8 cellular contexts compared by ENCODE assay signal in the genomic region with DNA sequence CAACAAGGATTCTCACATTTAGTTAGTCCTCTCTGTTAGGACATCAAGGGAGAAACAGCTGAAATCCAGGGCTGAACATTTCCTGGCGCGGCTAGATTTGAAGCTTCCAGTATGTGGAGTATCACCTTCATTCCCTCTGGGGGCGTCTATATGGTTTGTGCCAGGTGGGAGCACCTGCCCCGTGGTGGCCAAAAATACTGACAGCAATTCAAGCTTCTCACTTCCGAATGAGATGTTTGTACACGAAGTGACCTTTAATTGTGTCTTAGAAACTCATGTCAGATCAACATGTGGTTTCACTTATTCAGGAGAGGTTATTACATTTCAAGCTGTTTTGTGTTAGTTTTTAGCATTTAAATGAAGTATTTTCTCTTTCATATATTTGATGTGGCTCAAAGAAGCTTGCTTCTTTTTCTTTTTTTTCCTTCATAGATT.
A peak's percentile ranks its signal among the peaks of the same experiment; 100 is the strongest.
DNase-seq lines count a peak whose midpoint lies in the region; ATAC-seq, FAIRE-seq and TF ChIP-seq lines count a peak whose summit lies in the region.

No MANE protein-coding gene starts in this region.

- H3K27ac Mint-ChIP-seq in nephron progenitor cell = no peak overlapping the region

- H3K9me3 Mint-ChIP-seq in nephron progenitor cell = no peaks in the 10 kb centered on the region

- H3K9me3 ChIP-seq in PC-3 (ENCODE audit: low read length) = no peaks in the 10 kb centered on the region
- H3K9me3 ChIP-seq in esophagus squamous epithelium = no peaks in the 10 kb centered on the region
- no peaks in the 10 kb centered on the region for H3K9me3 ChIP-seq in WERI-Rb-1 (ENCODE audit: severe bottlenecking)

- no peaks in the 10 kb centered on the region for H3K36me3 Mint-ChIP-seq in nephron progenitor cell (ENCODE audit: low read depth)

- H2AFZ ChIP-seq in PC-3 (ENCODE audit: low read length) = peak overlapping the region; percentile 34; the same call in 1 of the 2 replicates

- H4K20me1 ChIP-seq in PC-3 (ENCODE audit: low read length) = no peaks in the 10 kb centered on the region

- TF ChIP-seq POLR2A in esophagus squamous epithelium (IDR thresholded peaks at IDR 0.05) (no peak), H54 (IDR thresholded peaks at IDR 0.05; ENCODE audit: low read depth, low read length) (no peak)

- H3K4me1 ChIP-seq in PC-3 (ENCODE audit: insufficient read depth, low read length) = peaks cover 11% of the 10 kb centered on the region
- H3K4me1 ChIP-seq in esophagus squamous epithelium = peaks cover 18 to 45% (median 20%) of the 10 kb centered on the region in 3 donors

- no TSS peak for BruUV-seq in PC-3 (replicated peaks; lab: Mats Ljungman, UMichigan)

- no peak for FAIRE-seq in H54 (lab: Jason Lieb, UNC)

- H3K4me3 ChIP-seq in GM12864 (ENCODE audit: low read depth, low read length) (peak overlapping the region; percentile 64; the same call in 1 of the 2 replicates), PC-3 (ENCODE audit: low read length) (no peak overlapping the region), esophagus squamous epithelium (peak overlapping the region in 2 of 4 donors; percentile 51 to 63), WERI-Rb-1 (ENCODE audit: low read depth, low read length) (no peak overlapping the region)

- H3K36me3 ChIP-seq in PC-3 (ENCODE audit: low read depth, low read length) = no peaks in the 10 kb centered on the region
- H3K36me3 ChIP-seq in esophagus squamous epithelium = no peaks in the 10 kb centered on the region
- no peaks in the 10 kb centered on the region for H3K36me3 ChIP-seq in WERI-Rb-1

- no peaks in the 10 kb centered on the region for H3K9me2 ChIP-seq in PC-3 (replicated peaks; ENCODE audit: low read length)

- intact Hi-C loops in PC-3 (cut with micrococcal nuclease) (no loop called here), esophagus squamous epithelium (cut with DNase I) (no loop called here), sciatic nerve (cut with DNase I) (no loop called here)

- no peaks in the 10 kb centered on the region for H3K27me3 ChIP-seq in PC-3 (ENCODE audit: low read length)
- H3K27me3 ChIP-seq in esophagus squamous epithelium = no peaks in the 10 kb centered on the region
- H3K27me3 ChIP-seq in WERI-Rb-1 (ENCODE audit: insufficient read depth, low read depth, severe bottlenecking) = no peaks in the 10 kb centered on the region

- H3K27me3 Mint-ChIP-seq in nephron progenitor cell (ENCODE audit: low read depth, poor library complexity) = peaks cover 8% of the 10 kb centered on the region

- peaks cover 50% of the 10 kb centered on the region for H3K4me1 Mint-ChIP-seq in nephron progenitor cell

- H3K9ac ChIP-seq in PC-3 (ENCODE audit: low read length) = no peak overlapping the region

- H3F3A ChIP-seq in PC-3 (ENCODE audit: low read length, unreplicated experiment) = no peaks in the 10 kb centered on the region

- no peaks in the 10 kb centered on the region for H3K79me2 ChIP-seq in PC-3 (ENCODE audit: low read length)

- TF ChIP-seq CTCF in GM12864 (IDR thresholded peaks at IDR 0.05; ENCODE audit: low read depth, low read length, missing control alignments) = no peak
- no peak for TF ChIP-seq CTCF in PC-3 (conservative IDR thresholded peaks at IDR 0.05; ENCODE audit: low read depth, low read length)
- no peak for TF ChIP-seq CTCF in esophagus squamous epithelium (IDR thresholded peaks at IDR 0.05)
- no peak for TF ChIP-seq CTCF in nephron progenitor cell (IDR thresholded peaks at IDR 0.05)
- no peak for TF ChIP-seq CTCF in WERI-Rb-1 (IDR thresholded peaks at IDR 0.05; ENCODE audit: low read depth, low read length)

- CTCF ChIA-PET in PC-3 (lab: Charles Lee) = no interaction called here

- H3K27ac ChIP-seq in PC-3 (ENCODE audit: low read length) (no peak overlapping the region), esophagus squamous epithelium (peak overlapping the region; percentile 50 to 82 (median 73)), WERI-Rb-1 (no peak overlapping the region)

- 62 to 72% methylated on average over 6 of the region's 6 CpGs for WGBS in esophagus squamous epithelium, 2 donors

- DNase-seq in GM12864 (ENCODE audit: low read depth) = no peak
- no peak for DNase-seq in PC-3
- DNase-seq in esophagus squamous epithelium (lab: John Stamatoyannopoulos, UW) = no peak
- DNase-seq in sciatic nerve (ENCODE audit: low spot score) = no peak
- no peak for DNase-seq in nephron progenitor cell
- no peak for DNase-seq in H54 (ENCODE audit: insufficient read length, low spot score)
- DNase-seq in WERI-Rb-1 = no peak

- ATAC-seq in PC-3 (no peak), sciatic nerve (peak; percentile 63), HG02588 (IDR thresholded peaks at IDR 0.05; ENCODE audit: unreplicated experiment) (no peak)

- POLR2A ChIA-PET in PC-3 (lab: Charles Lee; ENCODE audit: unreplicated experiment) = no interaction called here

- H3K4me3 Mint-ChIP-seq in nephron progenitor cell = no peak overlapping the region

- no peak overlapping the region for H3K4me2 ChIP-seq in PC-3 (ENCODE audit: low read length)

Comparison
In these comparisons a context has a peak if more than half of its experiments do, and no peak if none do; other contexts are left out.
1. H3K27ac ChIP-seq: peak in esophagus squamous epithelium (4 of 4); none in PC-3 (single experiment) and WERI-Rb-1 (single experiment).